9 cellular contexts compared by ENCODE assay signal in genomic region chr1:66954208-66954607, GRCh38. TPM values are rescaled to one million over a fixed set of nuclear protein-coding genes. Genes with fewer than 3 reads are reported as not detected.
DNase-seq lines count a peak whose midpoint lies in the region; ATAC-seq and TF ChIP-seq lines count a peak whose summit lies in the region.
"Had no signal": no experiment of that assay in that cellular context is flagged by ENCODE, and none has a peak within 500 bp of the region (broad histone marks: within the 10 kb centered on the region; RNA-seq: fewer than 3 reads in every experiment).

No MANE protein-coding gene starts in this region.

- H3K27ac ChIP-seq in brain microvascular endothelial cell (peak overlapping the region; percentile 10), smooth muscle cell (ENCODE audit: low read depth) (no peak overlapping the region)

- intact Hi-C loops in left ventricle myocardium superior (cut with micrococcal nuclease): no loop called here

- no peaks in the 10 kb centered on the region for H3F3A ChIP-seq in smooth muscle cell (ENCODE audit: low read depth)

- H3K4me2 ChIP-seq in smooth muscle cell: no peak overlapping the region

- ATAC-seq in GM18520 (IDR thresholded peaks at IDR 0.05; ENCODE audit: unreplicated experiment) (peak; percentile 53), GM21390 (IDR thresholded peaks at IDR 0.05; ENCODE audit: unreplicated experiment) (peak; percentile 73), HG03064 (IDR thresholded peaks at IDR 0.05; ENCODE audit: low read depth, unreplicated experiment) (peak; percentile 72), left ventricle myocardium superior (no peak)

- H3K27me3 ChIP-seq in brain microvascular endothelial cell (replicated peaks) (no peaks in the 10 kb centered on the region), smooth muscle cell (ENCODE audit: low read depth) (no peaks in the 10 kb centered on the region)

- 98% methylated on average over 4 of the region's 4 CpGs for WGBS in smooth muscle cell (ENCODE audit: low lambda C conversion rate)

- DNase-seq in brain microvascular endothelial cell: no peak
- DNase-seq in NCI-H2227 treated with DMSO at 0.1 percent for 48 hours (lab: John Stamatoyannopoulos, UW): no peak
- no peak for DNase-seq in smooth muscle cell (lab: John Stamatoyannopoulos, UW; ENCODE audit: unreplicated experiment)
- no peak for DNase-seq in left ventricle myocardium superior
- DNase-seq: left cardiac atrium, MV-4-11 had no signal

- peaks cover 30% of the 10 kb centered on the region for H3K79me2 ChIP-seq in smooth muscle cell (ENCODE audit: low read depth)

- TF ChIP-seq CTCF in brain microvascular endothelial cell (IDR thresholded peaks at IDR 0.05; ENCODE audit: low read depth, low read length, missing control alignments) (no peak), smooth muscle cell (IDR thresholded peaks at IDR 0.05; ENCODE audit: borderline replicate concordance, insufficient read depth, poor library complexity, severe bottlenecking) (no peak)

- peaks cover 23% of the 10 kb centered on the region for H3K36me3 ChIP-seq in brain microvascular endothelial cell (replicated peaks)
- peaks cover 12% of the 10 kb centered on the region for H3K36me3 ChIP-seq in smooth muscle cell (ENCODE audit: low read depth)

- no peaks in the 10 kb centered on the region for H3K4me1 ChIP-seq in smooth muscle cell (ENCODE audit: low read depth)

- in situ Hi-C loops in brain microvascular endothelial cell (cut with HindIII; ENCODE audit: low pct_ligation_motif_present, low sequenced_read_pairs): loop anchor here (25.0 kb wide), 1 partner anchor 192 kb away; the partner anchor contains the start of gene DYNLT5

- H2AFZ ChIP-seq in smooth muscle cell (ENCODE audit: low read depth): no peak overlapping the region

- H3K9ac ChIP-seq in smooth muscle cell (ENCODE audit: low read depth): no peak overlapping the region

- H3K9me3 ChIP-seq in smooth muscle cell (replicated peaks; ENCODE audit: low read depth): no peaks in the 10 kb centered on the region

- H3K4me3 ChIP-seq in brain microvascular endothelial cell (ENCODE audit: low read depth, low read length): no peak overlapping the region
- H3K4me3 ChIP-seq in smooth muscle cell: no peak overlapping the region

- peaks cover 52% of the 10 kb centered on the region for H4K20me1 ChIP-seq in smooth muscle cell (ENCODE audit: low read depth)

RNA-seq across cellular contexts. Expression of gene MIER1, which starts 29.4 kb away (rescaled TPM):
- total RNA-seq in smooth muscle cell (36.1 and 54.4 TPM in 2 replicates), left ventricle myocardium superior (19.1 TPM)
- 17.4 and 25.5 TPM in 2 replicates for polyA plus RNA-seq in smooth muscle cell

RNA-seq across cellular contexts. Expression of gene DNAI4, which starts 29.6 kb away (rescaled TPM):
- total RNA-seq in smooth muscle cell: 2.2 and 2.4 TPM in 2 replicates
- 0.63 and 3.9 TPM in 2 replicates for polyA plus RNA-seq in smooth muscle cell
- 8.4 TPM for total RNA-seq in left ventricle myocardium superior
